Comparison of ENCODE assay signal across 1 cellular context in the genomic region with DNA sequence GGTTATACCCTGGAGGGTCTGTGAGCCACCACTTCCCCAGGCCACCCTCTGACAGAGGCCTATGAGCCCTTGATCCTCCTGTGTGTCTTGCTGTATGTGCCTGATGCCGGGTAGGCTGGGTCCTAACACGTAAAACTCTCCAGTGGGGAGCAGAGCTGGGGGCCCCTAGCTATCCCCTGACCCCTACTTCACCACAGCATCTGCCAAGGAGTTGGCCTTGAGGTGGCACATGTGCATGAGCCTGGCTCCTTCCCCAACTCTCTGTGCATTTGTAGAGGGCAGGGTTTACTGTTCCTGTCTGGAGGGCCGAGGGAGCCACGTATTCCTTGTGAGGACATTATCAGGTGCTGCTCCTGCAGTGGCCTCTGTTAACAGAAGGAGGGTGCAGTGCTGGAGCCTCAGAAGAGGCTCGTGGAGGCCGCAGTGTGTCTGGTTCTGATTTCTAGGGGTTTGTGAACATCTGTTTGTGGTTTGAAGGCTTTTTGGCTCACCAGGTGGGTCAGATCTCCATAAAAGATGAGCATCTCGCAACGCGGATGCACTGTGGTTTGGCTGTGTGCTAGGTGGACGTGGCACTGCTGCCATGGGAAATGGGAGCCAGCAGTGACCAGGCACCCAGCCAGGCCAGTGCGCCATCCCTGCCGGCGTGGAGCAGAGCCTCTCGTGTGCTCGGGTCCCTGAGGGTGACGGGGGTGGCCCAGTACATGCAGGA.
TF ChIP-seq lines count a peak whose summit lies in the region.

No MANE protein-coding gene starts in this region.

TF ChIP-seq in HepG2, 621 proteins besides CTCF, POLR2A, EP300 and RAD21:
- TF ChIP-seq MBNL3 (CRISPR knock-in tag; conservative IDR thresholded peaks at IDR 0.05) (no peak), AGO2 (optimal IDR thresholded peaks at IDR 0.05; ENCODE audit: low read depth, low read length) (peak; percentile 1)
